ENCODE assay signal across 20 cellular contexts in the genomic region with DNA sequence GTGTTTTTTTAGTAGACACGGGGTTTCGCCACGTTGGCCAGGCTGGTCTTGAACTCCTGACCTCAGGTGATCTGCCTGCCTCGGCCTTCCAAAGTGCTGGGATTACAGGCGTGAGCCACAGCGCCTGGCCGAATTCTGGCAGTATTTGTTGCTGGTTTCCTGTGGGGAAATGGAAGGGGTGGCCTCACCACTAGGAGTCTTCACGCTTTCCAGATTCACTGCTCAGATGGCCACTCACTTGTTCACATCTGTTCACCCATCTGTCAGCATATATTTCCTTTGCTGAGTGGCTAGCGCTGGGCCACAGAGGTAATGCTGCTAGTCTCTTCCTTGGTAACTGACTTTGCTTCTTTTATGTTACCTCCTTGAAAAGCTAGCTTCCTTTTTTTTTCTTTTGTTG. TPM values are rescaled to one million over a fixed set of nuclear protein-coding genes. Genes with fewer than 3 reads are reported as not detected.
A peak's percentile ranks its signal among the peaks of the same experiment; 100 is the strongest.
DNase-seq lines count a peak whose midpoint lies in the region; ATAC-seq and TF ChIP-seq lines count a peak whose summit lies in the region.
"Had no signal": no experiment of that assay in that cellular context is flagged by ENCODE, and none has a peak within 500 bp of the region (broad histone marks: within the 10 kb centered on the region; RNA-seq: fewer than 3 reads in every experiment).

No MANE protein-coding gene starts in this region.

- peaks cover 2% of the 10 kb centered on the region for H3K27me3 Mint-ChIP-seq in chondrocyte (ENCODE audit: low read depth)

- DNase-seq in KBM-7 (peak; percentile 41), NCI-H524 (lab: John Stamatoyannopoulos, UW) (peak; percentile 95 to 97), chondrocyte (ENCODE audit: low spot score) (peak; percentile 9), osteoblast (ENCODE audit: insufficient read length, low spot score, missing footprints) (peak; percentile 60), RKO (ENCODE audit: low spot score) (no peak), DMS153 (lab: John Stamatoyannopoulos, UW) (no peak)
- no peak for DNase-seq in stimulated activated effector memory CD8-positive, alpha-beta T cell treated with anti-CD3 and anti-CD28 coated beads, Interleukin-12 subunit alpha, Interleukin-12 subunit beta, amount 100 ng/mL, for 72 hours (ENCODE audit: low spot score in 2 of 2)
- DNase-seq: ACHN, GF-D8, GM23248, MG63, NCI-H1048, NCI-H1436 treated with DMSO at 0.1 percent for 48 hours, NCI-H2081, PC-3, SIG-M5 had no signal

- no peak for ATAC-seq in stimulated activated effector memory CD8-positive, alpha-beta T cell treated with anti-CD3 and anti-CD28 coated beads, Interleukin-12 subunit alpha, Interleukin-12 subunit beta, amount 100 ng/mL, for 72 hours
- ATAC-seq: PC-3, SK-N-SH treated with all-trans-retinoic acid at 6 μM for 48 hours had no signal

- H3K9me3 Mint-ChIP-seq in chondrocyte (ENCODE audit: low read depth), result peaks cover 4% of the 10 kb centered on the region
- no peaks in the 10 kb centered on the region for H3K9me3 Mint-ChIP-seq in stimulated activated effector memory CD8-positive, alpha-beta T cell treated with anti-CD3 and anti-CD28 coated beads, Interleukin-12 subunit alpha, Interleukin-12 subunit beta, amount 100 ng/mL, for 72 hours

- H2AFZ ChIP-seq in osteoblast (ENCODE audit: low read length), result no peak overlapping the region
- H2AFZ ChIP-seq: GM23248 had no signal

- no peak overlapping the region for H3K27ac Mint-ChIP-seq in chondrocyte (ENCODE audit: unreplicated experiment)
- H3K27ac Mint-ChIP-seq in stimulated activated effector memory CD8-positive, alpha-beta T cell treated with anti-CD3 and anti-CD28 coated beads, Interleukin-12 subunit alpha, Interleukin-12 subunit beta, amount 100 ng/mL, for 72 hours, result no peak overlapping the region
- H3K27ac Mint-ChIP-seq: CD14-positive monocyte had no signal

- H3K4me2 ChIP-seq in osteoblast (ENCODE audit: insufficient read depth, low read length), result no peak overlapping the region

- H3K4me1 ChIP-seq in osteoblast (ENCODE audit: insufficient read depth, low read length), result no peaks in the 10 kb centered on the region
- H3K4me1 ChIP-seq: HAP-1 had no signal

- no peak overlapping the region for H3K4me3 ChIP-seq in osteoblast (ENCODE audit: insufficient read depth, low read length)
- H3K4me3 ChIP-seq: GM23248, HAP-1, MG63 had no signal

- H3K36me3 ChIP-seq in osteoblast (ENCODE audit: insufficient read depth, low read length), result no peaks in the 10 kb centered on the region
- H3K36me3 ChIP-seq: HAP-1, MG63 had no signal

- H3K79me2 ChIP-seq in osteoblast (ENCODE audit: insufficient read depth, low read length), result no peaks in the 10 kb centered on the region

- no peaks in the 10 kb centered on the region for H4K20me1 ChIP-seq in osteoblast (ENCODE audit: insufficient read depth, low read length)

- H3K27me3 ChIP-seq in osteoblast (ENCODE audit: insufficient read depth, low read length), result no peaks in the 10 kb centered on the region
- H3K27me3 ChIP-seq: MG63 had no signal

- no peak overlapping the region for H3K4me3 Mint-ChIP-seq in chondrocyte (ENCODE audit: unreplicated experiment)
- no peak overlapping the region for H3K4me3 Mint-ChIP-seq in stimulated activated effector memory CD8-positive, alpha-beta T cell treated with anti-CD3 and anti-CD28 coated beads, Interleukin-12 subunit alpha, Interleukin-12 subunit beta, amount 100 ng/mL, for 72 hours
- H3K4me3 Mint-ChIP-seq: CD14-positive monocyte had no signal

- H3K4me1 Mint-ChIP-seq in chondrocyte (ENCODE audit: low read depth), result peaks cover 15% of the 10 kb centered on the region
- H3K4me1 Mint-ChIP-seq in stimulated activated effector memory CD8-positive, alpha-beta T cell treated with anti-CD3 and anti-CD28 coated beads, Interleukin-12 subunit alpha, Interleukin-12 subunit beta, amount 100 ng/mL, for 72 hours, result peaks cover 38% of the 10 kb centered on the region

- no peak overlapping the region for H3K27ac ChIP-seq in osteoblast (ENCODE audit: low read depth, low read length)
- H3K27ac ChIP-seq: GM23248, RWPE1 had no signal

- TF ChIP-seq CTCF in chondrocyte (IDR thresholded peaks at IDR 0.05), result no peak
- no peak for TF ChIP-seq CTCF in osteoblast (IDR thresholded peaks at IDR 0.05; ENCODE audit: extremely low read depth, low read depth, low read length)

- no peaks in the 10 kb centered on the region for H3K36me3 Mint-ChIP-seq in chondrocyte (ENCODE audit: low read depth)
- H3K36me3 Mint-ChIP-seq in stimulated activated effector memory CD8-positive, alpha-beta T cell treated with anti-CD3 and anti-CD28 coated beads, Interleukin-12 subunit alpha, Interleukin-12 subunit beta, amount 100 ng/mL, for 72 hours, result peaks cover 5% of the 10 kb centered on the region
- H3K36me3 Mint-ChIP-seq: CD14-positive monocyte had no signal

- in situ Hi-C loops in KBM-7 (cut with MboI; ENCODE audit: low pct_unique_long_range_greater_than_20kb, low sequenced_read_pairs), result no loop called here

- peaks cover 2% of the 10 kb centered on the region for H3K9me3 ChIP-seq in osteoblast (ENCODE audit: low read depth, low read length)
- H3K9me3 ChIP-seq: HAP-1, MG63 had no signal

RNA-seq across cellular contexts. Expression of a gene that starts 27.2 kb away (rescaled TPM):
- total RNA-seq in chondrocyte, result 6.8 to 7.8 TPM (median 7.0 TPM) in 3 replicates
- total RNA-seq in osteoblast, result 7.4 and 8.0 TPM in 2 replicates

RNA-seq across cellular contexts. Expression of a gene that starts 53.5 kb away (rescaled TPM):
- total RNA-seq in chondrocyte, result 21.8 to 24.2 TPM (median 23.8 TPM) in 3 replicates
- 19.5 and 24.8 TPM in 2 replicates for total RNA-seq in osteoblast

Comparison
In these comparisons a context has a peak if more than half of its experiments do, and no peak if none do; other contexts are left out.
1. DNase-seq: peak in KBM-7 (single experiment), NCI-H524 (2 of 2), chondrocyte (single experiment) and osteoblast (single experiment); none in RKO (single experiment), stimulated activated effector memory CD8-positive, alpha-beta T cell treated with anti-CD3 and anti-CD28 coated beads, Interleukin-12 subunit alpha, Interleukin-12 subunit beta, amount 100 ng/mL, for 72 hours (0 of 2) and DMS153 (single experiment).